12 cellular contexts compared by ENCODE assay signal in genomic region chr1:154341366-154341765, GRCh38. TPM values are rescaled to one million over a fixed set of nuclear protein-coding genes. Genes with fewer than 3 reads are reported as not detected.
A peak's percentile ranks its signal among the peaks of the same experiment; 100 is the strongest.
DNase-seq lines count a peak whose midpoint lies in the region; ATAC-seq lines count a peak whose summit lies in the region.
"Not testable (repeated sequence)": the region's sequence is repeated elsewhere in the genome, so short reads cannot be mapped to it uniquely, and the experiment has no call there.
"Had no signal": no experiment of that assay in that cellular context is flagged by ENCODE, and none has a peak within 500 bp of the region (broad histone marks: within the 10 kb centered on the region; RNA-seq: fewer than 3 reads in every experiment).

No MANE protein-coding gene starts in this region.

- DNase-seq in CD8-positive, alpha-beta memory T cell; T-helper 17 cell; activated naive CD4-positive, alpha-beta T cell treated with anti-CD3 and anti-CD28 coated beads, Interleukin-2, amount 10 ng/mL, durations not matched to agents 7 days and 5 days; central memory CD8-positive, alpha-beta T cell (ENCODE audit: low spot score in 2 of 2); stimulated activated naive CD8-positive, alpha-beta T cell treated with anti-CD3 and anti-CD28 coated beads, Interleukin-15, amount 100 ng/mL, for 72 hours: not testable (repeated sequence)
- DNase-seq in activated T-cell treated with anti-CD3 and anti-CD28 coated beads, Interleukin-2, amount 50 U/mL, for 1 hour: peak; percentile 13
- DNase-seq in naive thymus-derived CD8-positive, alpha-beta T cell: peak in 1 of 10 donors; percentile 50

- peaks cover 20 to 48% (median 36%) of the 10 kb centered on the region in 10 experiments for H3K4me1 ChIP-seq in BLaER1 treated with 17β-estradiol and CSF1 and Interleukin-3, amounts not matched to agents 10 nM and 100 nM
- peaks cover 99% of the 10 kb centered on the region for H3K4me1 ChIP-seq in CD8-positive, alpha-beta memory T cell (ENCODE audit: insufficient read depth, low read length)

- H3K36me3 Mint-ChIP-seq in CD8-positive, alpha-beta memory T cell: peaks cover 40 to 89% (median 42%) of the 10 kb centered on the region in 3 donors
- H3K36me3 Mint-ChIP-seq in T-helper 17 cell (ENCODE audit: low read depth): peaks cover 33% of the 10 kb centered on the region
- peaks cover 88% of the 10 kb centered on the region for H3K36me3 Mint-ChIP-seq in activated naive CD4-positive, alpha-beta T cell treated with anti-CD3 and anti-CD28 coated beads, Interleukin-2, amount 10 ng/mL, durations not matched to agents 7 days and 5 days
- peaks cover 60% of the 10 kb centered on the region for H3K36me3 Mint-ChIP-seq in central memory CD8-positive, alpha-beta T cell (ENCODE audit: insufficient read depth)
- H3K36me3 Mint-ChIP-seq in naive thymus-derived CD8-positive, alpha-beta T cell: peaks cover 32 to 91% (median 61%) of the 10 kb centered on the region in 3 donors

- peak overlapping the region in 3 of 11 experiments; percentile 43 to 59 (median 50); a peak in 1 of 22 replicates for H3K9ac ChIP-seq in BLaER1 treated with 17β-estradiol and CSF1 and Interleukin-3, amounts not matched to agents 10 nM and 100 nM

- not testable (repeated sequence) for H3K27me3 ChIP-seq in BLaER1 treated with 17β-estradiol and CSF1 and Interleukin-3, amounts not matched to agents 10 nM and 100 nM; CD8-positive, alpha-beta memory T cell (ENCODE audit: insufficient read depth, low read length, poor library complexity, severe bottlenecking)

- peak overlapping the region; percentile 74 to 99 (median 87) for H3K27ac Mint-ChIP-seq in CD8-positive, alpha-beta memory T cell
- H3K27ac Mint-ChIP-seq in T-helper 17 cell: peak overlapping the region; percentile 97
- H3K27ac Mint-ChIP-seq in activated naive CD4-positive, alpha-beta T cell treated with anti-CD3 and anti-CD28 coated beads, Interleukin-2, amount 10 ng/mL, durations not matched to agents 7 days and 5 days: peak overlapping the region; percentile 78
- peak overlapping the region; percentile 90 for H3K27ac Mint-ChIP-seq in central memory CD8-positive, alpha-beta T cell (ENCODE audit: low read depth)
- H3K27ac Mint-ChIP-seq in naive thymus-derived CD8-positive, alpha-beta T cell: peak overlapping the region; percentile 85 to 99 (median 96)
- H3K27ac Mint-ChIP-seq in stimulated activated naive CD8-positive, alpha-beta T cell treated with anti-CD3 and anti-CD28 coated beads, Interleukin-15, amount 100 ng/mL, for 72 hours: peak overlapping the region; percentile 59 to 89

- not testable (repeated sequence) for H3K9me3 Mint-ChIP-seq in CD8-positive, alpha-beta memory T cell; activated naive CD4-positive, alpha-beta T cell treated with anti-CD3 and anti-CD28 coated beads, Interleukin-2, amount 10 ng/mL, durations not matched to agents 7 days and 5 days; central memory CD8-positive, alpha-beta T cell; naive thymus-derived CD8-positive, alpha-beta T cell; stimulated activated naive CD8-positive, alpha-beta T cell treated with anti-CD3 and anti-CD28 coated beads, Interleukin-15, amount 100 ng/mL, for 72 hours

- H3K27me3 Mint-ChIP-seq in CD8-positive, alpha-beta memory T cell; T-helper 17 cell; activated naive CD4-positive, alpha-beta T cell treated with anti-CD3 and anti-CD28 coated beads, Interleukin-2, amount 10 ng/mL, durations not matched to agents 7 days and 5 days; central memory CD8-positive, alpha-beta T cell; naive thymus-derived CD8-positive, alpha-beta T cell; stimulated activated naive CD8-positive, alpha-beta T cell treated with anti-CD3 and anti-CD28 coated beads, Interleukin-15, amount 100 ng/mL, for 72 hours: not testable (repeated sequence)

- not testable (repeated sequence) for ATAC-seq in T-helper 17 cell; central memory CD8-positive, alpha-beta T cell (replicated peaks; ENCODE audit: extremely low read depth, poor library complexity, severe bottlenecking); naive thymus-derived CD8-positive, alpha-beta T cell; stimulated activated naive CD8-positive, alpha-beta T cell treated with anti-CD3 and anti-CD28 coated beads, Interleukin-15, amount 100 ng/mL, for 72 hours

- H4K20me1 ChIP-seq in BLaER1 treated with 17β-estradiol and CSF1 and Interleukin-3, amounts not matched to agents 10 nM and 100 nM: peaks cover 0 to 22% (median 0%) of the 10 kb centered on the region in 11 experiments; a peak in 5 of 22 replicates

- H3K4me3 Mint-ChIP-seq in CD8-positive, alpha-beta memory T cell: peak overlapping the region in 6 of 7 donors; percentile 39 to 92 (median 82)
- H3K4me3 Mint-ChIP-seq in T-helper 17 cell: peak overlapping the region; percentile 93
- H3K4me3 Mint-ChIP-seq in activated naive CD4-positive, alpha-beta T cell treated with anti-CD3 and anti-CD28 coated beads, Interleukin-2, amount 10 ng/mL, durations not matched to agents 7 days and 5 days; stimulated activated naive CD8-positive, alpha-beta T cell treated with anti-CD3 and anti-CD28 coated beads, Interleukin-15, amount 100 ng/mL, for 72 hours: not testable (repeated sequence)
- H3K4me3 Mint-ChIP-seq in central memory CD8-positive, alpha-beta T cell: peak overlapping the region; percentile 85
- H3K4me3 Mint-ChIP-seq in naive thymus-derived CD8-positive, alpha-beta T cell: peak overlapping the region in 9 of 10 donors; percentile 16 to 98 (median 91)

- peaks cover 79 to 100% (median 100%) of the 10 kb centered on the region in 11 experiments for H3K36me3 ChIP-seq in BLaER1 treated with 17β-estradiol and CSF1 and Interleukin-3, amounts not matched to agents 10 nM and 100 nM
- peaks cover 53% of the 10 kb centered on the region for H3K36me3 ChIP-seq in CD8-positive, alpha-beta memory T cell (ENCODE audit: insufficient read depth, low read length)

- not testable (repeated sequence) for H3K4me3 ChIP-seq in BLaER1 treated with 17β-estradiol and CSF1 and Interleukin-3, amounts not matched to agents 10 nM and 100 nM; CD8-positive, alpha-beta memory T cell (ENCODE audit: low read length)

- peaks cover 89 to 95% (median 94%) of the 10 kb centered on the region in 3 donors for H3K4me1 Mint-ChIP-seq in CD8-positive, alpha-beta memory T cell
- H3K4me1 Mint-ChIP-seq in T-helper 17 cell: peaks cover 74% of the 10 kb centered on the region
- peaks cover 92% of the 10 kb centered on the region for H3K4me1 Mint-ChIP-seq in activated naive CD4-positive, alpha-beta T cell treated with anti-CD3 and anti-CD28 coated beads, Interleukin-2, amount 10 ng/mL, durations not matched to agents 7 days and 5 days
- peaks cover 87% of the 10 kb centered on the region for H3K4me1 Mint-ChIP-seq in central memory CD8-positive, alpha-beta T cell
- H3K4me1 Mint-ChIP-seq in naive thymus-derived CD8-positive, alpha-beta T cell: peaks cover 52 to 95% (median 92%) of the 10 kb centered on the region in 4 donors
- peaks cover 93% of the 10 kb centered on the region for H3K4me1 Mint-ChIP-seq in stimulated activated naive CD8-positive, alpha-beta T cell treated with anti-CD3 and anti-CD28 coated beads, Interleukin-15, amount 100 ng/mL, for 72 hours

- H3K9me3 ChIP-seq in BLaER1 treated with 17β-estradiol and CSF1 and Interleukin-3, amounts not matched to agents 10 nM and 100 nM (replicated peaks in 1 of 11); CD8-positive, alpha-beta memory T cell (ENCODE audit: low read length); T-helper 17 cell (ENCODE audit: control insufficient read depth, low read length, poor library complexity, severe bottlenecking): not testable (repeated sequence)

- H3K27ac ChIP-seq in BLaER1 treated with 17β-estradiol and CSF1 and Interleukin-3, amounts not matched to agents 10 nM and 100 nM: peak overlapping the region in 3 of 11 experiments; percentile 58 to 69 (median 68); a peak in 3 of 22 replicates
- H3K27ac ChIP-seq in CD8-positive, alpha-beta memory T cell (ENCODE audit: low read depth, low read length): not testable (repeated sequence)

- POLR2A ChIA-PET in CD8-positive, alpha-beta memory T cell (lab: Charles Lee): interaction anchor here (2.5 kb wide), 1 partner anchor 13 kb away, joined by 22 read pairs; no protein-coding TSS in a partner anchor
- POLR2A ChIA-PET in naive thymus-derived CD8-positive, alpha-beta T cell (lab: Charles Lee): interaction anchor here (1.1 to 16.2 kb wide), 6 partner anchors 10 to 134 kb away, joined by 3 to 358 read pairs (median 15); partner anchors contain the start of gene ATP8B2

- CTCF ChIA-PET in CD8-positive, alpha-beta memory T cell (lab: Charles Lee): interaction anchor here (26.4 kb wide), 1 partner anchor 12 kb away, joined by 591 read pairs; the partner anchor contains the start of genes AQP10 and ATP8B2
- CTCF ChIA-PET in activated naive CD4-positive, alpha-beta T cell treated with anti-CD3 and anti-CD28 coated beads, Interleukin-2, amount 10 ng/mL, durations not matched to agents 7 days and 5 days (lab: Charles Lee): not testable (repeated sequence)

- peak overlapping the region in 8 of 11 experiments; percentile 66 to 88 (median 78); a peak in 12 of 22 replicates for H3K4me2 ChIP-seq in BLaER1 treated with 17β-estradiol and CSF1 and Interleukin-3, amounts not matched to agents 10 nM and 100 nM

RNA-seq across cellular contexts. Expression of gene ATP8B2, which starts 16.0 kb away (rescaled TPM):
- 10 to 100 TPM; 71.7 to 72.8 TPM for total RNA-seq in CD8-positive, alpha-beta memory T cell
- polyA plus RNA-seq in CD8-positive, alpha-beta memory T cell: 69.9 TPM
- 100 to 1,000 TPM; 175 to 192 TPM for total RNA-seq in T-helper 17 cell
- total RNA-seq in naive thymus-derived CD8-positive, alpha-beta T cell: 100 to 1,000 TPM; 111 to 114 TPM
- 10 to 100 TPM; 48.5 to 65.1 (median 55.6) TPM for polyA plus RNA-seq in naive thymus-derived CD8-positive, alpha-beta T cell

RNA-seq across cellular contexts. Expression of gene AQP10, which starts 20.5 kb away (rescaled TPM):
- total RNA-seq in CD8-positive, alpha-beta memory T cell: not detected
- not detected for polyA plus RNA-seq in CD8-positive, alpha-beta memory T cell
- total RNA-seq in T-helper 17 cell: 1 to 10 TPM in 1 of 2 donors, under 1 TPM in 1; 0.42 to 8.9 TPM
- not detected for total RNA-seq in naive thymus-derived CD8-positive, alpha-beta T cell
- polyA plus RNA-seq in naive thymus-derived CD8-positive, alpha-beta T cell: not detected
- total RNA-seq: Calu3, Daoy, H1, HT-29 had no signal
- polyA plus RNA-seq: H1 had no signal
